ENCODE assay signal across 15 cellular contexts in genomic region chr6:157287247-157287850, GRCh38. TPM values are rescaled to one million over a fixed set of nuclear protein-coding genes. Genes with fewer than 3 reads are reported as not detected.
DNase-seq lines count a peak whose midpoint lies in the region; ATAC-seq, FAIRE-seq and TF ChIP-seq lines count a peak whose summit lies in the region.
"Had no signal": no experiment of that assay in that cellular context is flagged by ENCODE, and none has a peak within 500 bp of the region (broad histone marks: within the 10 kb centered on the region; RNA-seq: fewer than 3 reads in every experiment).

No MANE protein-coding gene starts in this region.

- FAIRE-seq in GM19239 (lab: Jason Lieb, UNC) = no peak
- FAIRE-seq: A204.1, GM12892 had no signal

- no peak overlapping the region for H2BK5ac ChIP-seq in H9 (ENCODE audit: insufficient read length, low read length)

- H3K27ac ChIP-seq in H9 (ENCODE audit: insufficient read length, low read depth, low read length) (no peak overlapping the region), vagina (no peak overlapping the region)

- H3K79me2 ChIP-seq in H9 (ENCODE audit: insufficient read depth, low read length) = no peaks in the 10 kb centered on the region

- intact Hi-C loops in vagina (cut with DNase I) = no loop called here

- WGBS in H9 (ENCODE audit: extremely low coverage, insufficient read length, low lambda C conversion rate) = no CpG with 5 or more reads among the region's 10 CpGs

- DNase-seq in H9 = no peak
- no peak for DNase-seq in WTC11 (ENCODE audit: low spot score)
- DNase-seq in nephron progenitor cell = no peak
- DNase-seq in vagina (ENCODE audit: extremely low spot score in 2 of 2) = peak; percentile 61 to 67
- no peak for DNase-seq in activated CD4-positive, CD25-positive, alpha-beta regulatory T cell (lab: John Stamatoyannopoulos, UW)
- no peak for DNase-seq in GM19239 (ENCODE audit: insufficient read length, low spot score)
- DNase-seq: C1 segment of cervical spinal cord; CD4-positive, alpha-beta T cell; DND-41; GDM1 had no signal

- H3T11ph ChIP-seq in H9 (ENCODE audit: low read length) = no peak overlapping the region

- H3K27me3 ChIP-seq in H9 (ENCODE audit: insufficient read depth, low read length) (no peaks in the 10 kb centered on the region), vagina (no peaks in the 10 kb centered on the region)

- H4K20me1 ChIP-seq in H9 (ENCODE audit: control insufficient read depth, insufficient read depth, insufficient read length) = no peaks in the 10 kb centered on the region

- H3K23ac ChIP-seq in H9 (ENCODE audit: insufficient read length, low read depth, low read length) = no peak overlapping the region

- H3K36me3 Mint-ChIP-seq in H9 (ENCODE audit: insufficient read depth in 1 of 3, low read depth in 3 of 3) (peaks cover 0 to 7% (median 2%) of the 10 kb centered on the region in 3 experiments; a peak in 3 of 7 replicates), WTC11 (peaks cover 2% of the 10 kb centered on the region; the same call in 1 of the 2 replicates), nephron progenitor cell (ENCODE audit: low read depth) (no peaks in the 10 kb centered on the region)

- H3K4ac ChIP-seq in H9 (ENCODE audit: low read depth, low read length) = no peak overlapping the region

- H3K4me3 Mint-ChIP-seq in H9 (no peak overlapping the region), WTC11 (no peak overlapping the region), nephron progenitor cell (no peak overlapping the region)
- H3K4me3 Mint-ChIP-seq: B cell; CD4-positive, alpha-beta T cell had no signal

- no peak overlapping the region for H2BK15ac ChIP-seq in H9 (ENCODE audit: low read depth, low read length)

- no peak overlapping the region for H3K4me3 ChIP-seq in vagina

- H3K27ac Mint-ChIP-seq in H9 = 0 out of 7 replicates have a peak overlapping the region, but pooled peaks of 2 of the 3 experiments have one; percentile 25 to 49
- no peak overlapping the region; the same call in 1 of the 2 replicates for H3K27ac Mint-ChIP-seq in WTC11
- peak overlapping the region; percentile 34 for H3K27ac Mint-ChIP-seq in nephron progenitor cell
- H3K27ac Mint-ChIP-seq: B cell; CD4-positive, alpha-beta T cell had no signal

- peaks cover 2% of the 10 kb centered on the region; the same call in 1 of the 2 replicates for H3K27me3 Mint-ChIP-seq in H9 (ENCODE audit: low read depth)
- H3K27me3 Mint-ChIP-seq in WTC11 (ENCODE audit: low read depth) = no peaks in the 10 kb centered on the region
- no peaks in the 10 kb centered on the region for H3K27me3 Mint-ChIP-seq in nephron progenitor cell (ENCODE audit: low read depth, poor library complexity)
- H3K27me3 Mint-ChIP-seq: B cell; CD4-positive, alpha-beta T cell had no signal

- no peak overlapping the region for H3K56ac ChIP-seq in H9 (ENCODE audit: insufficient read length, low read depth, low read length)

- no peaks in the 10 kb centered on the region for H3K23me2 ChIP-seq in H9 (ENCODE audit: insufficient read length, low read depth, low read length, poor library complexity, severe bottlenecking)

- H2BK12ac ChIP-seq in H9 (ENCODE audit: insufficient read length, low read depth, low read length) = no peak overlapping the region

- H3K9me3 Mint-ChIP-seq in H9 = no peaks in the 10 kb centered on the region
- no peaks in the 10 kb centered on the region for H3K9me3 Mint-ChIP-seq in WTC11
- no peaks in the 10 kb centered on the region for H3K9me3 Mint-ChIP-seq in nephron progenitor cell
- H3K9me3 Mint-ChIP-seq: CD4-positive, alpha-beta T cell had no signal

- ATAC-seq in WTC11 (peak; percentile 26; the same call in 1 of the 2 replicates), HG03460 (IDR thresholded peaks at IDR 0.05; ENCODE audit: unreplicated experiment) (no peak)
- ATAC-seq: HCT116 had no signal

- no peak overlapping the region for H2BK120ac ChIP-seq in H9 (ENCODE audit: low read depth, low read length, poor library complexity, severe bottlenecking)

- CTCF ChIA-PET in WTC11 (lab: Charles Lee) = no interaction called here

- no peak overlapping the region for H3K9ac ChIP-seq in H9 (ENCODE audit: extremely low read depth, insufficient read length, low read length)

- TF ChIP-seq POLR2A in vagina (IDR thresholded peaks at IDR 0.05) = no peak

- H3K18ac ChIP-seq in H9 (ENCODE audit: insufficient read length, low read depth, low read length) = no peak overlapping the region

- no peak overlapping the region for H2BK20ac ChIP-seq in H9 (ENCODE audit: low read depth, low read length, poor library complexity, severe bottlenecking)

- H4K91ac ChIP-seq in H9 (ENCODE audit: insufficient read length, low read depth, low read length) = no peak overlapping the region

- H3K79me1 ChIP-seq in H9 (ENCODE audit: insufficient read depth, low read depth, low read length, poor library complexity, severe bottlenecking) = no peaks in the 10 kb centered on the region

- no peak overlapping the region for H3K14ac ChIP-seq in H9 (ENCODE audit: insufficient read depth, low read length)

- peaks cover 0 to 18% of the 10 kb centered on the region in 2 donors for H3K36me3 ChIP-seq in vagina

- no peak overlapping the region for H4K5ac ChIP-seq in H9 (ENCODE audit: insufficient read length, low read depth, low read length)

- H2AK5ac ChIP-seq in H9 (ENCODE audit: insufficient read length, low read length) = peak overlapping the region; percentile 27

- no peak overlapping the region for H3K4me2 ChIP-seq in H9 (ENCODE audit: insufficient read depth, insufficient read length, low read length)

- no peak overlapping the region for H2AFZ ChIP-seq in H9 (ENCODE audit: low read length)

- H3K9me3 ChIP-seq in H9 (ENCODE audit: control insufficient read depth, low read depth, low read length) (no peaks in the 10 kb centered on the region), vagina (no peaks in the 10 kb centered on the region)

- no peak overlapping the region for H4K8ac ChIP-seq in H9 (replicated peaks; ENCODE audit: insufficient read length, low read depth, low read length)

- POLR2A ChIA-PET in WTC11 (lab: Charles Lee) = interaction anchor here (0.7 kb wide), 1 partner anchor 220 kb away, joined by 3 read pairs; no protein-coding TSS in a partner anchor

- TF ChIP-seq CTCF in H9 (conservative IDR thresholded peaks at IDR 0.05) (no peak), WTC11 (IDR thresholded peaks at IDR 0.05) (no peak), nephron progenitor cell (IDR thresholded peaks at IDR 0.05) (no peak), vagina (IDR thresholded peaks at IDR 0.05) (no peak)

- 0 out of 2 replicates have a peak, but pooled peaks cover 2% of the 10 kb centered on the region for H3K4me1 ChIP-seq in H9 (ENCODE audit: insufficient read depth, low read length)
- H3K4me1 ChIP-seq in vagina = no peaks in the 10 kb centered on the region

- H3K4me1 Mint-ChIP-seq in H9 (peaks cover 14 to 32% of the 10 kb centered on the region in 2 experiments), WTC11 (peaks cover 35% of the 10 kb centered on the region), nephron progenitor cell (peaks cover 21% of the 10 kb centered on the region)

TF ChIP-seq in WTC11, 78 proteins besides CTCF, POLR2A, EP300 and RAD21:
- no peak for TF ChIP-seq NR2C2 (CRISPR knock-in tag; IDR thresholded peaks at IDR 0.05)
- no peak for TF ChIP-seq ATF6 (CRISPR knock-in tag; IDR thresholded peaks at IDR 0.05)
- no peak for TF ChIP-seq TEAD1 (CRISPR knock-in tag; IDR thresholded peaks at IDR 0.05)
- no peak for TF ChIP-seq ATF2 (CRISPR knock-in tag; IDR thresholded peaks at IDR 0.05; ENCODE audit: borderline replicate concordance, low read depth)
- TF ChIP-seq ZNF263 (CRISPR knock-in tag; IDR thresholded peaks at IDR 0.05; ENCODE audit: low read depth) = peak; percentile 73; the same call in 1 of the 2 replicates

RNA-seq across cellular contexts. Expression of gene TMEM242, which starts 36.0 kb away (rescaled TPM):
- 10.3 and 10.5 TPM in 2 replicates for total RNA-seq in H9 (2021)
- 8.7 to 11.5 TPM (median 11.0 TPM) in 3 replicates for total RNA-seq in WTC11 (2021)
- total RNA-seq in vagina = 6.1 TPM

Comparison
In these comparisons a context has a peak if more than half of its experiments do, and no peak if none do; other contexts are left out.
1. DNase-seq: peak in vagina (2 of 2); none in H9 (single experiment), WTC11 (single experiment), nephron progenitor cell (single experiment), activated CD4-positive, CD25-positive, alpha-beta regulatory T cell (0 of 4) and GM19239 (single experiment).